8 cellular contexts compared by ENCODE assay signal in the genomic region with DNA sequence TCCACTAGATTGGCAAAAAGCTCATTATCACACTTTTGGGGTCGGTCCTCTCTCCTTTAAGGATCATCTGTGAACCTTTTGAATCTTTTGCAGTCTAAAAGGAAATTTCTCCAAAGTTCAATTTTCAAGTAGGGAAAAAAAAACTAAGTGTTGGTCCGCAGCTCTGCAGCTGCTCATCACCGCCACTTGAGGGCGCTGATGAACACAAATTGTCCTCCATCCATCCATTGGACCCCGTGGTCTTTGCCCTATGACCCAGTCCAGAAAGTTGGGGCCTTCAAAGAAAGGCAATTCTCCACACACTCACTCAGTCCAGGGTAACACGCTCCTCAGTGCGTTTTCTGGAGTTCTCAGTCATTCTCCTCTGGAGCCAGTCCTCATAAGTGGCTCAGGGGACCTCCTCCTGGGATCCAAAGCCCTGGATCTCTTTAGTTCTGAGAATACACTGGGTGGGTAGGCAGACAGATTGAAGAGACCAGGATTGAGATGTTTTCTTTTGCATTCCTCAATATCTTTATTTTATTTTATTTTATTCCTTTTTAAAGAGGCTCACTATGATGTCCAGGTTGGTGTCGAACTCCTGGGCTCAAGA.
DNase-seq lines count a peak whose midpoint lies in the region; ATAC-seq and TF ChIP-seq lines count a peak whose summit lies in the region.

No MANE protein-coding gene starts in this region.

- no peak overlapping the region for H3K9ac ChIP-seq in OCI-LY1 (ENCODE audit: low read length)

- 41 to 48% methylated on average over 8 of the region's 8 CpGs for WGBS in heart right ventricle, 2 donors

- intact Hi-C loops in heart right ventricle (cut with DNase I) (loop anchor here in 8 of 10 donors (5.0 to 10.0 kb wide), 9 partner anchors 261 to 1371 kb away; partner anchors contain the start of gene NTRK2 (in 1 of the 8)), left cardiac atrium (cut with DNase I) (loop anchor here (5.0 to 10.0 kb wide), 2 partner anchors 251 to 263 kb away; partner anchors contain the start of gene NTRK2 (in 1 of the 2))

- no peak overlapping the region for H3K27ac ChIP-seq in heart right ventricle
- no peak overlapping the region for H3K27ac ChIP-seq in OCI-LY1 (ENCODE audit: low read depth, low read length, poor library complexity, severe bottlenecking)

- no peak overlapping the region for H3K27ac Mint-ChIP-seq in type B pancreatic cell
- H3K27ac Mint-ChIP-seq in effector memory CD8-positive, alpha-beta T cell: no peak overlapping the region

- no peaks in the 10 kb centered on the region for H3K36me3 ChIP-seq in heart right ventricle
- H3K36me3 ChIP-seq in OCI-LY1 (ENCODE audit: insufficient read depth, low read length): no peaks in the 10 kb centered on the region

- no peaks in the 10 kb centered on the region for H3K4me1 ChIP-seq in heart right ventricle
- H3K4me1 ChIP-seq in OCI-LY1 (ENCODE audit: insufficient read depth, low read length, severe bottlenecking): no peaks in the 10 kb centered on the region

- H3K27me3 ChIP-seq in heart right ventricle (peaks cover 0 to 4% (median 0%) of the 10 kb centered on the region in 7 donors), OCI-LY1 (ENCODE audit: insufficient read depth, low read length) (no peaks in the 10 kb centered on the region)

- no peaks in the 10 kb centered on the region for H4K20me1 ChIP-seq in OCI-LY1 (ENCODE audit: insufficient read depth, low read length)

- H3K4me3 Mint-ChIP-seq in type B pancreatic cell: no peak overlapping the region
- H3K4me3 Mint-ChIP-seq in effector memory CD8-positive, alpha-beta T cell: no peak overlapping the region

- ATAC-seq in heart right ventricle (no peak), left cardiac atrium (no peak), HG03135 (IDR thresholded peaks at IDR 0.05; ENCODE audit: unreplicated experiment) (no peak)
- ATAC-seq in effector memory CD8-positive, alpha-beta T cell (replicated peaks): no peak

- H3K79me2 ChIP-seq in OCI-LY1 (ENCODE audit: insufficient read depth, low read length): no peaks in the 10 kb centered on the region

- no peaks in the 10 kb centered on the region for H3F3A ChIP-seq in OCI-LY1 (ENCODE audit: insufficient read depth, low read length)

- no peaks in the 10 kb centered on the region for H3K27me3 Mint-ChIP-seq in type B pancreatic cell
- no peaks in the 10 kb centered on the region for H3K27me3 Mint-ChIP-seq in effector memory CD8-positive, alpha-beta T cell

- H3K9me3 Mint-ChIP-seq in type B pancreatic cell: peaks cover 4% of the 10 kb centered on the region
- H3K9me3 Mint-ChIP-seq in effector memory CD8-positive, alpha-beta T cell: no peaks in the 10 kb centered on the region

- no peak overlapping the region for H3K4me3 ChIP-seq in heart right ventricle
- H3K4me3 ChIP-seq in OCI-LY1 (ENCODE audit: low read depth, low read length, poor library complexity, severe bottlenecking): no peak overlapping the region
- H3K4me3 ChIP-seq in fibroblast of the aortic adventitia (ENCODE audit: low read depth, low read length): no peak overlapping the region

- H3K4me2 ChIP-seq in OCI-LY1 (ENCODE audit: low read length): no peak overlapping the region

- TF ChIP-seq CTCF in heart right ventricle (IDR thresholded peaks at IDR 0.05): peak; percentile 33 to 69 (median 58)
- peak; percentile 74 for TF ChIP-seq CTCF in OCI-LY1 (IDR thresholded peaks at IDR 0.05; ENCODE audit: low read length)
- TF ChIP-seq CTCF in fibroblast of the aortic adventitia (IDR thresholded peaks at IDR 0.05; ENCODE audit: insufficient read depth, low read length): peak; percentile 34
- peak; percentile 78 for TF ChIP-seq CTCF in type B pancreatic cell (conservative IDR thresholded peaks at IDR 0.05)

- no peaks in the 10 kb centered on the region for H3K9me2 ChIP-seq in OCI-LY1 (ENCODE audit: low read depth, low read length)

- no peak for DNase-seq in heart right ventricle
- DNase-seq in left cardiac atrium: no peak
- no peak for DNase-seq in fibroblast of the aortic adventitia (ENCODE audit: low read depth)
- no peak for DNase-seq in type B pancreatic cell (ENCODE audit: extremely low spot score, unreplicated experiment)
- no peak for DNase-seq in effector memory CD8-positive, alpha-beta T cell
- DNase-seq in hepatic stellate cell (ENCODE audit: low spot score): no peak

- no peak overlapping the region for H2AFZ ChIP-seq in OCI-LY1 (ENCODE audit: low read length)

- peaks cover 4% of the 10 kb centered on the region for H3K4me1 Mint-ChIP-seq in type B pancreatic cell (ENCODE audit: unreplicated experiment)
- H3K4me1 Mint-ChIP-seq in effector memory CD8-positive, alpha-beta T cell (ENCODE audit: low read depth in 2 of 2): no peaks in the 10 kb centered on the region

- peaks cover 0 to 10% (median 0%) of the 10 kb centered on the region in 11 donors for H3K9me3 ChIP-seq in heart right ventricle
- H3K9me3 ChIP-seq in OCI-LY1 (ENCODE audit: low read length): no peaks in the 10 kb centered on the region

- peaks cover 3% of the 10 kb centered on the region for H3K36me3 Mint-ChIP-seq in type B pancreatic cell
- peaks cover 3% of the 10 kb centered on the region for H3K36me3 Mint-ChIP-seq in effector memory CD8-positive, alpha-beta T cell (ENCODE audit: insufficient read depth)
